In genomic region chr19:12847159-12848139, GRCh38 we compare ENCODE assay signal across 1 cellular context.
TF ChIP-seq lines count a peak whose summit lies in the region.

No MANE protein-coding gene starts in this region.

TF ChIP-seq in HEK293, 187 proteins besides CTCF, POLR2A, EP300 and RAD21 (continued from another document and continues in another):
- TF ChIP-seq PRDM6 (tag by site-specific recombination; IDR thresholded peaks at IDR 0.05) = no peak
- TF ChIP-seq ZNF48 (tag by site-specific recombination; IDR thresholded peaks at IDR 0.05) = no peak
- TF ChIP-seq SP7 (tag by site-specific recombination; IDR thresholded peaks at IDR 0.05) = peak; percentile 73
- no peak for TF ChIP-seq MZF1 (tag by site-specific recombination; IDR thresholded peaks at IDR 0.05; ENCODE audit: borderline replicate concordance)
- TF ChIP-seq ZNF354C (tag by site-specific recombination; IDR thresholded peaks at IDR 0.05; ENCODE audit: borderline replicate concordance, low read depth) = no peak
- no peak for TF ChIP-seq HOXA7 (CRISPR knock-in tag; IDR thresholded peaks at IDR 0.05; ENCODE audit: borderline replicate concordance)
- no peak for TF ChIP-seq ZNF610 (tag by site-specific recombination; IDR thresholded peaks at IDR 0.05; ENCODE audit: borderline replicate concordance)
- TF ChIP-seq BCL11B (tag by site-specific recombination; IDR thresholded peaks at IDR 0.05; ENCODE audit: low read depth) = peak; percentile 47; the same call in 1 of the 2 replicates
- TF ChIP-seq, protein P1, sequence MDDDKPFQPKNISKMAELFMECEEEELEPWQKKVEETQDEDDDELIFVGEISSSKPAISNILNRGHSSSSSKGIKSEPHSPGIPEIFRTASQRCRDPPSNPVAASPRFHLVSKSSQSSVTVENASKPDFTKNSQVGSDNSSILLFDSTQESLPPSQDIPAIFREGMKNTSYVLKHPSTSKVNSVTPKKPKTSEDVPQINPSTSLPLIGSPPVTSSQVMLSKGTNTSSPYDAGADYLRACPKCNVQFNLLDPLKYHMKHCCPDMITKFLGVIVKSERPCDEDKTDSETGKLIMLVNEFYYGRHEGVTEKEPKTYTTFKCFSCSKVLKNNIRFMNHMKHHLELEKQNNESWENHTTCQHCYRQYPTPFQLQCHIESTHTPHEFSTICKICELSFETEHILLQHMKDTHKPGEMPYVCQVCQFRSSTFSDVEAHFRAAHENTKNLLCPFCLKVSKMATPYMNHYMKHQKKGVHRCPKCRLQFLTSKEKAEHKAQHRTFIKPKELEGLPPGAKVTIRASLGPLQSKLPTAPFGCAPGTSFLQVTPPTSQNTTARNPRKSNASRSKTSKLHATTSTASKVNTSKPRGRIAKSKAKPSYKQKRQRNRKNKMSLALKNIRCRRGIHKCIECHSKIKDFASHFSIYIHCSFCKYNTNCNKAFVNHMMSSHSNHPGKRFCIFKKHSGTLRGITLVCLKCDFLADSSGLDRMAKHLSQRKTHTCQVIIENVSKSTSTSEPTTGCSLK (tag by site-specific recombination; IDR thresholded peaks at IDR 0.05) = no peak
- no peak for TF ChIP-seq OSR2 (tag by site-specific recombination; IDR thresholded peaks at IDR 0.05)
- no peak for TF ChIP-seq ZNF169 (tag by site-specific recombination; IDR thresholded peaks at IDR 0.05)
- no peak for TF ChIP-seq MEIS1 (CRISPR knock-in tag; IDR thresholded peaks at IDR 0.05; ENCODE audit: borderline replicate concordance)
- TF ChIP-seq ZNF391 (tag by site-specific recombination; IDR thresholded peaks at IDR 0.05; ENCODE audit: borderline replicate concordance, low read depth) = no peak
- TF ChIP-seq ZNF549 (tag by site-specific recombination; IDR thresholded peaks at IDR 0.05) = no peak
- TF ChIP-seq ZFP41 (tag by site-specific recombination; IDR thresholded peaks at IDR 0.05; ENCODE audit: borderline replicate concordance) = no peak
- no peak for TF ChIP-seq ZNF175 (tag by site-specific recombination; IDR thresholded peaks at IDR 0.05)
- peak; percentile 59 for TF ChIP-seq ZNF654 (tag by site-specific recombination; IDR thresholded peaks at IDR 0.05; ENCODE audit: low read depth)
- no peak for TF ChIP-seq ZNF768 (tag by site-specific recombination; IDR thresholded peaks at IDR 0.05)
- TF ChIP-seq, protein P2, sequence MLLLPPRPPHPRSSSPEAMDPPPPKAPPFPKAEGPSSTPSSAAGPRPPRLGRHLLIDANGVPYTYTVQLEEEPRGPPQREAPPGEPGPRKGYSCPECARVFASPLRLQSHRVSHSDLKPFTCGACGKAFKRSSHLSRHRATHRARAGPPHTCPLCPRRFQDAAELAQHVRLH (tag by site-specific recombination; IDR thresholded peaks at IDR 0.05) = no peak
- TF ChIP-seq, protein P3, sequence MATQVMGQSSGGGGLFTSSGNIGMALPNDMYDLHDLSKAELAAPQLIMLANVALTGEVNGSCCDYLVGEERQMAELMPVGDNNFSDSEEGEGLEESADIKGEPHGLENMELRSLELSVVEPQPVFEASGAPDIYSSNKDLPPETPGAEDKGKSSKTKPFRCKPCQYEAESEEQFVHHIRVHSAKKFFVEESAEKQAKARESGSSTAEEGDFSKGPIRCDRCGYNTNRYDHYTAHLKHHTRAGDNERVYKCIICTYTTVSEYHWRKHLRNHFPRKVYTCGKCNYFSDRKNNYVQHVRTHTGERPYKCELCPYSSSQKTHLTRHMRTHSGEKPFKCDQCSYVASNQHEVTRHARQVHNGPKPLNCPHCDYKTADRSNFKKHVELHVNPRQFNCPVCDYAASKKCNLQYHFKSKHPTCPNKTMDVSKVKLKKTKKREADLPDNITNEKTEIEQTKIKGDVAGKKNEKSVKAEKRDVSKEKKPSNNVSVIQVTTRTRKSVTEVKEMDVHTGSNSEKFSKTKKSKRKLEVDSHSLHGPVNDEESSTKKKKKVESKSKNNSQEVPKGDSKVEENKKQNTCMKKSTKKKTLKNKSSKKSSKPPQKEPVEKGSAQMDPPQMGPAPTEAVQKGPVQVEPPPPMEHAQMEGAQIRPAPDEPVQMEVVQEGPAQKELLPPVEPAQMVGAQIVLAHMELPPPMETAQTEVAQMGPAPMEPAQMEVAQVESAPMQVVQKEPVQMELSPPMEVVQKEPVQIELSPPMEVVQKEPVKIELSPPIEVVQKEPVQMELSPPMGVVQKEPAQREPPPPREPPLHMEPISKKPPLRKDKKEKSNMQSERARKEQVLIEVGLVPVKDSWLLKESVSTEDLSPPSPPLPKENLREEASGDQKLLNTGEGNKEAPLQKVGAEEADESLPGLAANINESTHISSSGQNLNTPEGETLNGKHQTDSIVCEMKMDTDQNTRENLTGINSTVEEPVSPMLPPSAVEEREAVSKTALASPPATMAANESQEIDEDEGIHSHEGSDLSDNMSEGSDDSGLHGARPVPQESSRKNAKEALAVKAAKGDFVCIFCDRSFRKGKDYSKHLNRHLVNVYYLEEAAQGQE (tag by site-specific recombination; IDR thresholded peaks at IDR 0.05) = no peak
- no peak for TF ChIP-seq ZNF626 (tag by site-specific recombination; IDR thresholded peaks at IDR 0.05)
- TF ChIP-seq ZNF529 (tag by site-specific recombination; IDR thresholded peaks at IDR 0.05; ENCODE audit: insufficient replicate concordance) = no peak
- no peak for TF ChIP-seq ZNF843 (tag by site-specific recombination; IDR thresholded peaks at IDR 0.05)
- TF ChIP-seq PATZ1 (tag by site-specific recombination; IDR thresholded peaks at IDR 0.05) = peak; percentile 59
- TF ChIP-seq GLI2 (tag by site-specific recombination; IDR thresholded peaks at IDR 0.05; ENCODE audit: borderline replicate concordance, low read depth) = no peak
- TF ChIP-seq ZNF174 (tag by site-specific recombination; IDR thresholded peaks at IDR 0.05) = no peak
- TF ChIP-seq MYNN (tag by site-specific recombination; IDR thresholded peaks at IDR 0.05; ENCODE audit: borderline replicate concordance) = no peak
- TF ChIP-seq ZNF248 (tag by site-specific recombination; IDR thresholded peaks at IDR 0.05) = no peak
- no peak; the same call in 1 of the 2 replicates for TF ChIP-seq PRDM10 (tag by site-specific recombination; IDR thresholded peaks at IDR 0.05)
- TF ChIP-seq ZNF24 (tag by site-specific recombination; IDR thresholded peaks at IDR 0.05) = no peak
- TF ChIP-seq, protein P4, sequence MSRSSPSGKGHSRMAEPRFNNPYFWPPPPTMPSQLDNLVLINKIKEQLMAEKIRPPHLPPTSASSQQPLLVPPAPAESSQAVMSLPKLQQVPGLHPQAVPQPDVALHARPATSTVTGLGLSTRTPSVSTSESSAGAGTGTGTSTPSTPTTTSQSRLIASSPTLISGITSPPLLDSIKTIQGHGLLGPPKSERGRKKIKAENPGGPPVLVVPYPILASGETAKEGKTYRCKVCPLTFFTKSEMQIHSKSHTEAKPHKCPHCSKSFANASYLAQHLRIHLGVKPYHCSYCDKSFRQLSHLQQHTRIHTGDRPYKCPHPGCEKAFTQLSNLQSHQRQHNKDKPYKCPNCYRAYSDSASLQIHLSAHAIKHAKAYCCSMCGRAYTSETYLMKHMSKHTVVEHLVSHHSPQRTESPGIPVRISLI (tag by site-specific recombination; IDR thresholded peaks at IDR 0.05) = no peak
- TF ChIP-seq, protein P5, sequence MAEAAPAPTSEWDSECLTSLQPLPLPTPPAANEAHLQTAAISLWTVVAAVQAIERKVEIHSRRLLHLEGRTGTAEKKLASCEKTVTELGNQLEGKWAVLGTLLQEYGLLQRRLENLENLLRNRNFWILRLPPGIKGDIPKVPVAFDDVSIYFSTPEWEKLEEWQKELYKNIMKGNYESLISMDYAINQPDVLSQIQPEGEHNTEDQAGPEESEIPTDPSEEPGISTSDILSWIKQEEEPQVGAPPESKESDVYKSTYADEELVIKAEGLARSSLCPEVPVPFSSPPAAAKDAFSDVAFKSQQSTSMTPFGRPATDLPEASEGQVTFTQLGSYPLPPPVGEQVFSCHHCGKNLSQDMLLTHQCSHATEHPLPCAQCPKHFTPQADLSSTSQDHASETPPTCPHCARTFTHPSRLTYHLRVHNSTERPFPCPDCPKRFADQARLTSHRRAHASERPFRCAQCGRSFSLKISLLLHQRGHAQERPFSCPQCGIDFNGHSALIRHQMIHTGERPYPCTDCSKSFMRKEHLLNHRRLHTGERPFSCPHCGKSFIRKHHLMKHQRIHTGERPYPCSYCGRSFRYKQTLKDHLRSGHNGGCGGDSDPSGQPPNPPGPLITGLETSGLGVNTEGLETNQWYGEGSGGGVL (tag by site-specific recombination; IDR thresholded peaks at IDR 0.05) = peak; percentile 42; the same call in 1 of the 2 replicates
- no peak for TF ChIP-seq SCRT1 (tag by site-specific recombination; IDR thresholded peaks at IDR 0.05; ENCODE audit: borderline replicate concordance)
- TF ChIP-seq ZNF585B (tag by site-specific recombination; IDR thresholded peaks at IDR 0.05) = no peak
- TF ChIP-seq ZNF433 (tag by site-specific recombination; IDR thresholded peaks at IDR 0.05; ENCODE audit: low read depth) = no peak
- no peak for TF ChIP-seq WT1 (tag by site-specific recombination; IDR thresholded peaks at IDR 0.05)
- no peak for TF ChIP-seq KLF1 (tag by site-specific recombination; IDR thresholded peaks at IDR 0.05)
- TF ChIP-seq, protein P6, sequence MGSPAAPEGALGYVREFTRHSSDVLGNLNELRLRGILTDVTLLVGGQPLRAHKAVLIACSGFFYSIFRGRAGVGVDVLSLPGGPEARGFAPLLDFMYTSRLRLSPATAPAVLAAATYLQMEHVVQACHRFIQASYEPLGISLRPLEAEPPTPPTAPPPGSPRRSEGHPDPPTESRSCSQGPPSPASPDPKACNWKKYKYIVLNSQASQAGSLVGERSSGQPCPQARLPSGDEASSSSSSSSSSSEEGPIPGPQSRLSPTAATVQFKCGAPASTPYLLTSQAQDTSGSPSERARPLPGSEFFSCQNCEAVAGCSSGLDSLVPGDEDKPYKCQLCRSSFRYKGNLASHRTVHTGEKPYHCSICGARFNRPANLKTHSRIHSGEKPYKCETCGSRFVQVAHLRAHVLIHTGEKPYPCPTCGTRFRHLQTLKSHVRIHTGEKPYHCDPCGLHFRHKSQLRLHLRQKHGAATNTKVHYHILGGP (tag by site-specific recombination; IDR thresholded peaks at IDR 0.05) = no peak
- TF ChIP-seq ZNF423 (tag by site-specific recombination; IDR thresholded peaks at IDR 0.05) = no peak
- TF ChIP-seq ZNF404 (tag by site-specific recombination; IDR thresholded peaks at IDR 0.05) = no peak
- peak; percentile 63; the same call in 1 of the 2 replicates for TF ChIP-seq ZNF561 (tag by site-specific recombination; IDR thresholded peaks at IDR 0.05; ENCODE audit: borderline replicate concordance)
- TF ChIP-seq ZNF350 (tag by site-specific recombination; IDR thresholded peaks at IDR 0.05) = no peak
- peak; percentile 75 for TF ChIP-seq ZBTB8A (tag by site-specific recombination; IDR thresholded peaks at IDR 0.05)
- TF ChIP-seq, protein P7, sequence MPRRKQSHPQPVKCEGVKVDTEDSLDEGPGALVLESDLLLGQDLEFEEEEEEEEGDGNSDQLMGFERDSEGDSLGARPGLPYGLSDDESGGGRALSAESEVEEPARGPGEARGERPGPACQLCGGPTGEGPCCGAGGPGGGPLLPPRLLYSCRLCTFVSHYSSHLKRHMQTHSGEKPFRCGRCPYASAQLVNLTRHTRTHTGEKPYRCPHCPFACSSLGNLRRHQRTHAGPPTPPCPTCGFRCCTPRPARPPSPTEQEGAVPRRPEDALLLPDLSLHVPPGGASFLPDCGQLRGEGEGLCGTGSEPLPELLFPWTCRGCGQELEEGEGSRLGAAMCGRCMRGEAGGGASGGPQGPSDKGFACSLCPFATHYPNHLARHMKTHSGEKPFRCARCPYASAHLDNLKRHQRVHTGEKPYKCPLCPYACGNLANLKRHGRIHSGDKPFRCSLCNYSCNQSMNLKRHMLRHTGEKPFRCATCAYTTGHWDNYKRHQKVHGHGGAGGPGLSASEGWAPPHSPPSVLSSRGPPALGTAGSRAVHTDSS (tag by site-specific recombination; IDR thresholded peaks at IDR 0.05) = no peak
